Comparison of ENCODE assay signal across 35 cellular contexts in the genomic region with DNA sequence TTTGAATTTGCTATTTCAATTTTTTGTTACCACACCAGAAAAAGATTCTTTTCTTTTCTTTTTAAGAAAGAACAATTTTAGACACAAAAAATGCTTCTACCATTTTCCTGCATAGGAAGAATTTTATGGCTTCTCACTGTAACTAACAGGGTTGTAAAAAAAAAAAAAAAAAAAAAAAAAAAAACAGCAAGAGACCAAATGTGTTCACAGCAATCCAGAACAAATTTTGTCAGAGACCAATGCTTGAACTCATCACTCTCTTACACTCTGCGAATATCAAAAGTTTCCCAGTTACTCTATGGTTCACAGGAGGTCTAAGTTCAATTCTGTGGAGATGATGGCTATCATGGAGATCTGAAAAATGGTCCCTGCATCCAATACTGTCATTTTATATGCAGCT.
"Had no signal": no experiment of that assay in that cellular context is flagged by ENCODE, and none has a peak within 500 bp of the region (broad histone marks: within the 10 kb centered on the region; RNA-seq: fewer than 3 reads in every experiment).

No MANE protein-coding gene starts in this region.

- H3K9me3 ChIP-seq: adrenal gland, body of pancreas, breast epithelium had no signal

- H3K27ac ChIP-seq: adrenal gland, body of pancreas, brain microvascular endothelial cell, breast epithelium, VCaP had no signal

- DNase-seq: activated B cell treated with CpG ODN at 0.5 μM for 24 hours; activated CD4-positive, alpha-beta memory T cell treated with anti-CD3 and anti-CD28 coated beads for 36 hours; activated CD4-positive, alpha-beta T cell treated with anti-CD3 and anti-CD28 coated beads for 4 hours; activated CD4-positive, alpha-beta T cell treated with anti-CD3 and anti-CD28 coated beads, Interleukin-2, amount 10 ng/mL, durations not matched to agents 24 days and 14 days; activated CD4-positive, alpha-beta T cell treated with anti-CD3 and anti-CD28 coated beads, Interleukin-2, amount 50 U/mL, for 1 hour; activated CD4-positive, alpha-beta T cell treated with anti-CD3 and anti-CD28 coated beads, Interleukin-2, amount 50 U/mL, for 4 hours; activated CD4-positive, CD25-positive, alpha-beta regulatory T cell treated with anti-CD3 and anti-CD28 coated beads, Interleukin-2, amount 50 U/mL, for 72 hours; activated CD8-positive, alpha-beta memory T cell treated with anti-CD3 and anti-CD28 coated beads, Interleukin-2, amount 50 U/mL, for 4 hours; activated CD8-positive, alpha-beta T cell treated with anti-CD3 and anti-CD28 coated beads for 36 hours; activated effector memory CD4-positive, alpha-beta T cell treated with anti-CD3 and anti-CD28 coated beads, Interleukin-2, amount 50 U/mL, for 16 hours; activated gamma-delta T cell treated with Interleukin-2 at 50 U/mL for 16 hours; activated naive CD4-positive, alpha-beta T cell; activated naive CD4-positive, alpha-beta T cell treated with anti-CD3 and anti-CD28 coated beads for 36 hours; activated naive CD4-positive, alpha-beta T cell treated with anti-CD3 and anti-CD28 coated beads, Interleukin-2, amount 50 U/mL, for 16 hours; activated naive CD8-positive, alpha-beta T cell treated with anti-CD3 and anti-CD28 coated beads for 36 hours; activated T-cell treated with anti-CD3 and anti-CD28 coated beads for 4 hours; activated T-cell treated with anti-CD3 and anti-CD28 coated beads, Interleukin-2, amount 50 U/mL, for 24 hours; activated T-cell treated with anti-CD3 and anti-CD28 coated beads, Interleukin-2, amount 50 U/mL, for 48 hours; adrenal gland; amniotic stem cell; aorta; body of pancreas; brain microvascular endothelial cell; central memory CD4-positive, alpha-beta T cell; T-helper 2 cell; T-helper 9 cell had no signal

- ATAC-seq: activated CD8-positive, alpha-beta T cell treated with anti-CD3 and anti-CD28 coated beads for 36 hours; activated naive CD4-positive, alpha-beta T cell treated with anti-CD3 and anti-CD28 coated beads, Interleukin-2, amount 50 U/mL, for 72 hours; body of pancreas had no signal

- H3K4me1 ChIP-seq: breast epithelium had no signal

- H3K27me3 Mint-ChIP-seq: activated B cell treated with CpG ODN at 0.5 μM for 24 hours; activated CD4-positive, alpha-beta memory T cell treated with anti-CD3 and anti-CD28 coated beads for 36 hours; activated CD4-positive, alpha-beta T cell treated with anti-CD3 and anti-CD28 coated beads, Interleukin-2, amount 10 ng/mL, durations not matched to agents 24 days and 14 days; activated CD8-positive, alpha-beta T cell treated with anti-CD3 and anti-CD28 coated beads for 36 hours; activated naive CD8-positive, alpha-beta T cell treated with anti-CD3 and anti-CD28 coated beads for 36 hours; activated T-cell treated with anti-CD3 and anti-CD28 coated beads, Interleukin-2, amount 50 U/mL, for 24 hours had no signal

- H3K27ac Mint-ChIP-seq: activated B cell treated with CpG ODN at 0.5 μM for 24 hours; activated CD4-positive, alpha-beta memory T cell treated with anti-CD3 and anti-CD28 coated beads for 36 hours; activated CD4-positive, alpha-beta T cell treated with anti-CD3 and anti-CD28 coated beads, Interleukin-2, amount 10 ng/mL, durations not matched to agents 24 days and 14 days; activated CD8-positive, alpha-beta T cell treated with anti-CD3 and anti-CD28 coated beads for 36 hours; activated naive CD4-positive, alpha-beta T cell treated with anti-CD3 and anti-CD28 coated beads for 36 hours; activated naive CD4-positive, alpha-beta T cell treated with anti-CD3 and anti-CD28 coated beads, Interleukin-2, amount 50 U/mL, for 72 hours; activated naive CD8-positive, alpha-beta T cell treated with anti-CD3 and anti-CD28 coated beads for 36 hours; activated T-cell treated with anti-CD3 and anti-CD28 coated beads, Interleukin-2, amount 50 U/mL, for 24 hours; activated T-helper 2 cell treated with anti-CD3 and anti-CD28 coated beads, Interferon-gamma antibody, Interleukin-2, Interleukin-4, amounts not matched to agents 10 μg/mL and 5 μg/mL and 100 μg/mL, durations not matched to agents 14 hours and 24 hours and 36 hours; T-helper 1 cell treated with Interleukin-12 subunit alpha and Interleukin-12 subunit beta and Interleukin-4 antibody, amounts not matched to agents 30 μg/mL and 1 μg/mL, for 36 hours; T-helper 2 cell treated with Interferon-gamma antibody and Interleukin-4, amounts not matched to agents 5 μg/mL and 100 μg/mL, for 36 hours had no signal

- H3K36me3 Mint-ChIP-seq: activated CD4-positive, alpha-beta memory T cell treated with anti-CD3 and anti-CD28 coated beads for 36 hours; activated naive CD4-positive, alpha-beta T cell treated with anti-CD3 and anti-CD28 coated beads, Interleukin-2, amount 50 U/mL, for 72 hours had no signal

- FAIRE-seq: astrocyte, colon, TTC549 had no signal

- H3K9me3 Mint-ChIP-seq: activated B cell treated with CpG ODN at 0.5 μM for 24 hours; activated CD4-positive, alpha-beta memory T cell treated with anti-CD3 and anti-CD28 coated beads for 36 hours; activated CD4-positive, alpha-beta T cell treated with anti-CD3 and anti-CD28 coated beads, Interleukin-2, amount 10 ng/mL, durations not matched to agents 24 days and 14 days; activated CD8-positive, alpha-beta T cell treated with anti-CD3 and anti-CD28 coated beads for 36 hours; activated naive CD4-positive, alpha-beta T cell treated with anti-CD3 and anti-CD28 coated beads for 36 hours; activated naive CD4-positive, alpha-beta T cell treated with anti-CD3 and anti-CD28 coated beads, Interleukin-2, amount 50 U/mL, for 72 hours; activated naive CD8-positive, alpha-beta T cell treated with anti-CD3 and anti-CD28 coated beads for 36 hours; activated T-cell treated with anti-CD3 and anti-CD28 coated beads, Interleukin-2, amount 50 U/mL, for 24 hours; activated T-helper 2 cell treated with anti-CD3 and anti-CD28 coated beads, Interferon-gamma antibody, Interleukin-2, Interleukin-4, amounts not matched to agents 10 μg/mL and 5 μg/mL and 100 μg/mL, durations not matched to agents 14 hours and 24 hours and 36 hours; T-helper 1 cell treated with Interleukin-12 subunit alpha and Interleukin-12 subunit beta and Interleukin-4 antibody, amounts not matched to agents 30 μg/mL and 1 μg/mL, for 36 hours; T-helper 2 cell treated with Interferon-gamma antibody and Interleukin-4, amounts not matched to agents 5 μg/mL and 100 μg/mL, for 36 hours had no signal

- H3K4me3 ChIP-seq: adrenal gland, body of pancreas, breast epithelium had no signal

- H3K36me3 ChIP-seq: adrenal gland, brain microvascular endothelial cell, breast epithelium had no signal

- H3K4me3 Mint-ChIP-seq: activated B cell treated with CpG ODN at 0.5 μM for 24 hours; activated CD4-positive, alpha-beta memory T cell treated with anti-CD3 and anti-CD28 coated beads for 36 hours; activated CD4-positive, alpha-beta T cell treated with anti-CD3 and anti-CD28 coated beads, Interleukin-2, amount 10 ng/mL, durations not matched to agents 24 days and 14 days; activated CD8-positive, alpha-beta T cell treated with anti-CD3 and anti-CD28 coated beads for 36 hours; activated naive CD4-positive, alpha-beta T cell treated with anti-CD3 and anti-CD28 coated beads for 36 hours; activated naive CD8-positive, alpha-beta T cell treated with anti-CD3 and anti-CD28 coated beads for 36 hours; activated T-cell treated with anti-CD3 and anti-CD28 coated beads, Interleukin-2, amount 50 U/mL, for 24 hours; T-helper 1 cell treated with Interleukin-12 subunit alpha and Interleukin-12 subunit beta and Interleukin-4 antibody, amounts not matched to agents 30 μg/mL and 1 μg/mL, for 36 hours; T-helper 2 cell treated with Interferon-gamma antibody and Interleukin-4, amounts not matched to agents 5 μg/mL and 100 μg/mL, for 36 hours had no signal

- H3K27me3 ChIP-seq: adrenal gland, body of pancreas, brain microvascular endothelial cell, breast epithelium had no signal
